11 cellular contexts compared by ENCODE assay signal in the genomic region with DNA sequence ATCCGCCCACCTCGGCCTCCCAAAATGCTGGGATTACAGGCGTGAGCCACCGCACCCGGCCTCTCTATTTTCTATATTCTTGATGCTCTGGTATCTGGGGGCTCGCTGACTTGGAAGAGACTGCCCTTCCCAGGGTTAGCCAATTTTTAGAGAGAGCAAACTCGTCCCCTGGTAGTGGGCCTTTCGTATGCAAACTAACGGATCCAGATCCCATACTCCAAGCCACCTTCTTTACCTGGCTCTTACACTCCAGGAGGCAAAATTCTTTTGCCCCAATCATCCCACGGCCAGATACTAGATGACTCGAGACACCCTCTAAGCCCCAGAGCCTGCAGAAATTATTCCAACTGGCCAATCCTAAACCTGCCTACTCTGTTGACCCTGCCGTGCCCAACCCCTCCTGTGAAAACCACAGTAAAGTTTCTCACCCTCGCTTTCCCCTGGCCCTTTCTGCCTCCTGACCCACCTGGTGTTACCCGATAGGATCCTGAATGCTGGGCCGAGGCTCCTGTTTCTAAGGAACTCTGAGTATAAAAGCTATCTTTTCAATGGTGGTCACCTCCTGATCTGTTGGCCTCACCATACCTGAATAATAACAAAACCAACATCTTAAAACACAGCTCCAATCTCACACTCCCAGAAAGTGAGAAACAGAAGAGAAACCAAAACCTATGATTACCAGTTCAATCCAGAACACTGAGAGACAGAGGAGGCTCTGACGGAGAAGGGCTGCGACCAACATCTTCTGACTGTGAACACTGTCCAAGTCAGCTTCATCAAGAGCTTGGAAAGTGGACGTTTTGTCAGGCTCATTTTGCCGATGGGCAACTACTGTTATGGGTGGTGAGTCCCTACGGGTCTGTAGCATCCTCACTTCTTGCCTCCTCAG. TPM values are rescaled to one million over a fixed set of nuclear protein-coding genes. Genes with fewer than 3 reads are reported as not detected.
DNase-seq lines count a peak whose midpoint lies in the region; ATAC-seq, FAIRE-seq and TF ChIP-seq lines count a peak whose summit lies in the region.
"Had no signal": no experiment of that assay in that cellular context is flagged by ENCODE, and none has a peak within 500 bp of the region (broad histone marks: within the 10 kb centered on the region; RNA-seq: fewer than 3 reads in every experiment).

No MANE protein-coding gene starts in this region.

- TF ChIP-seq POLR2A in GM18505 (IDR thresholded peaks at IDR 0.05; ENCODE audit: borderline replicate concordance, extremely low read depth, insufficient read depth, insufficient read length) (peak; percentile 42), GM12878 (IDR thresholded peaks at IDR 0.05; ENCODE audit: low read depth, low read length) (peak; percentile 59), esophagus muscularis mucosa (IDR thresholded peaks at IDR 0.05; ENCODE audit: low read depth) (no peak)

- WGBS in GM12878 (ENCODE audit: insufficient coverage, insufficient replicate concordance, low lambda C conversion rate, missing lambda C conversion rate) = 66% methylated on average over 20 of the region's 20 CpGs
- WGBS in heart right ventricle, 2 donors = 96 to 97% methylated on average over 18 to 20 of the region's 20 CpGs
- 97% methylated on average over 20 of the region's 20 CpGs for WGBS in esophagus muscularis mucosa

- peak; percentile 56 for DNase-seq in GM12878 (ENCODE audit: low read depth, low spot score)
- no peak for DNase-seq in cortex of kidney (lab: John Stamatoyannopoulos, UW)
- DNase-seq in heart right ventricle = no peak
- no peak for DNase-seq in esophagus muscularis mucosa (ENCODE audit: extremely low spot score)
- no peak for DNase-seq in HT-29 (ENCODE audit: low spot score)
- DNase-seq: left cardiac atrium had no signal

- H3K9me3 ChIP-seq in GM12878 (replicated peaks; ENCODE audit: control insufficient read depth, insufficient read depth, low read length) (no peaks in the 10 kb centered on the region; the same call in 2 of the 3 replicates), heart right ventricle (peaks cover 0 to 9% (median 0%) of the 10 kb centered on the region in 11 donors), esophagus muscularis mucosa (no peaks in the 10 kb centered on the region)
- H3K9me3 ChIP-seq: BLaER1 had no signal

- in situ Hi-C loops in GM12878 (cut with MboI) = no loop called here

- H3K27ac ChIP-seq in GM12878 (ENCODE audit: control insufficient read depth, insufficient read depth) = peak overlapping the region; percentile 60
- H3K27ac ChIP-seq in heart right ventricle = no peak overlapping the region
- no peak overlapping the region for H3K27ac ChIP-seq in esophagus muscularis mucosa (replicated peaks in 1 of 4)
- H3K27ac ChIP-seq: BLaER1 had no signal

- TF ChIP-seq CTCF in GM12878 (IDR thresholded peaks at IDR 0.05 in 2 of 3, conservative IDR thresholded peaks at IDR 0.05 in 1 of 3; ENCODE audit: control insufficient read depth in 2 of 3, extremely low read depth in 1 of 3, insufficient read depth in 1 of 3, low read depth in 3 of 3, low read length in 3 of 3) (no peak), heart right ventricle (IDR thresholded peaks at IDR 0.05) (no peak), esophagus muscularis mucosa (IDR thresholded peaks at IDR 0.05) (no peak)

- H4K20me1 ChIP-seq in GM12878 (ENCODE audit: control insufficient read depth, insufficient read depth) = no peaks in the 10 kb centered on the region
- H4K20me1 ChIP-seq: BLaER1 had no signal

- TF ChIP-seq EP300 in GM12878 (IDR thresholded peaks at IDR 0.05; ENCODE audit: borderline replicate concordance in 1 of 2, control insufficient read depth in 1 of 2, low read depth in 2 of 2, low read length in 2 of 2) (no peak), esophagus muscularis mucosa (IDR thresholded peaks at IDR 0.05) (no peak)

- TF ChIP-seq RAD21 in GM12878 (IDR thresholded peaks at IDR 0.05; ENCODE audit: insufficient read depth, low read depth, low read length) = no peak

- FAIRE-seq in GM12878 (lab: Jason Lieb, UNC) = peak; percentile 95

- H3K4me1 ChIP-seq in GM12878 (ENCODE audit: control insufficient read depth, insufficient read depth, low read length) = peaks cover 8% of the 10 kb centered on the region
- no peaks in the 10 kb centered on the region for H3K4me1 ChIP-seq in heart right ventricle
- H3K4me1 ChIP-seq in esophagus muscularis mucosa = no peaks in the 10 kb centered on the region
- H3K4me1 ChIP-seq: BLaER1 had no signal

- H3K9ac ChIP-seq in GM12878 (ENCODE audit: control insufficient read depth, insufficient read depth, low read length) = peak overlapping the region; percentile 45; the same call in 1 of the 2 replicates
- H3K9ac ChIP-seq: BLaER1 had no signal

- RAD21 ChIA-PET in GM12878 (lab: Charles Lee; ENCODE audit: unreplicated experiment) = no interaction called here

- no peaks in the 10 kb centered on the region for H3K79me2 ChIP-seq in GM12878 (ENCODE audit: control insufficient read depth, insufficient read depth, low read length)

- CTCF ChIA-PET in GM12878 (lab: Yijun Ruan, JAX) = interaction anchor here (0.8 to 1.1 kb wide), 3 partner anchors 16 to 312 kb away, joined by 3 to 5 read pairs (median 3); no protein-coding TSS in a partner anchor

- POLR2A ChIA-PET in GM12878 (lab: Charles Lee) = no interaction called here

- H2AFZ ChIP-seq in GM12878 (ENCODE audit: control insufficient read depth, low read depth, low read length) = peak overlapping the region; percentile 80

- peak overlapping the region; percentile 24; the same call in 1 of the 2 replicates for H3K4me3 ChIP-seq in GM12878
- no peak overlapping the region for H3K4me3 ChIP-seq in heart right ventricle
- no peak overlapping the region for H3K4me3 ChIP-seq in esophagus muscularis mucosa
- H3K4me3 ChIP-seq: BLaER1 had no signal

- ATAC-seq in GM18505 (IDR thresholded peaks at IDR 0.05; ENCODE audit: unreplicated experiment) = peak; percentile 93
- peak; percentile 80 for ATAC-seq in GM21423 (IDR thresholded peaks at IDR 0.05; ENCODE audit: unreplicated experiment)
- ATAC-seq in HG03095 (IDR thresholded peaks at IDR 0.05; ENCODE audit: unreplicated experiment) = peak; percentile 93
- peak; percentile 93 for ATAC-seq in GM12878
- ATAC-seq in heart right ventricle = no peak
- ATAC-seq: left cardiac atrium, SK-N-SH treated with all-trans-retinoic acid at 6 μM for 48 hours had no signal

- no TSS peak for BruUV-seq in GM12878 (replicated peaks; lab: Mats Ljungman, UMichigan)

- H3K36me3 ChIP-seq in GM12878 (ENCODE audit: control insufficient read depth in 2 of 2, insufficient read depth in 2 of 2, low read length in 1 of 2) = no peaks in the 10 kb centered on the region
- no peaks in the 10 kb centered on the region for H3K36me3 ChIP-seq in heart right ventricle
- H3K36me3 ChIP-seq in esophagus muscularis mucosa = no peaks in the 10 kb centered on the region
- H3K36me3 ChIP-seq: BLaER1 had no signal

- SMC1A ChIA-PET in GM12878 (lab: Charles Lee; ENCODE audit: uncharacterized antibody, unreplicated experiment) = interaction anchor here (0.7 kb wide), 2 partner anchors 233 to 264 kb away, joined by 3 read pairs; no protein-coding TSS in a partner anchor

- H3K27me3 ChIP-seq in GM12878 (replicated peaks in 1 of 2; ENCODE audit: control insufficient read depth in 2 of 2, insufficient read depth in 2 of 2, low read length in 1 of 2) (no peaks in the 10 kb centered on the region), heart right ventricle (no peaks in the 10 kb centered on the region), esophagus muscularis mucosa (no peaks in the 10 kb centered on the region)
- H3K27me3 ChIP-seq: BLaER1 had no signal

- peak overlapping the region; percentile 46 for H3K4me2 ChIP-seq in GM12878 (ENCODE audit: control insufficient read depth, insufficient read depth)
- H3K4me2 ChIP-seq: BLaER1 had no signal

- intact Hi-C loops in GM12878 (cut with micrococcal nuclease; ENCODE audit: unreplicated experiment) = no loop called here
- intact Hi-C loops in heart right ventricle (cut with DNase I) = no loop called here
- intact Hi-C loops in esophagus muscularis mucosa (cut with DNase I) = no loop called here

TF ChIP-seq in GM12878, 131 proteins besides CTCF, POLR2A, EP300 and RAD21:
- TF ChIP-seq MTA3 (IDR thresholded peaks at IDR 0.05; ENCODE audit: borderline replicate concordance, low read length) = no peak
- TF ChIP-seq CREB1 (IDR thresholded peaks at IDR 0.05; ENCODE audit: low read depth) = peak; percentile 87
- peak; percentile 86; the same call in 1 of the 2 replicates for TF ChIP-seq CREM (IDR thresholded peaks at IDR 0.05; ENCODE audit: low read depth)
- peak; percentile 52; the same call in 1 of the 2 replicates for TF ChIP-seq IRF4 (IDR thresholded peaks at IDR 0.05; ENCODE audit: low read depth, low read length)
- TF ChIP-seq RUNX3 (IDR thresholded peaks at IDR 0.05; ENCODE audit: low read length) = 0 out of 2 replicates have a peak, but pooled peaks have one; percentile 31
TF ChIP-seq in GM12878: peak in this region for 4.

RNA-seq across cellular contexts. Expression of a gene that starts 57.6 kb away (rescaled TPM):
- total RNA-seq in GM12878 (2013; cell fraction: nucleolus; rRNA removed) = 14.2 and 16.9 TPM in 2 replicates
- total RNA-seq in GM12878 (2014; rRNA removed) = 0.90 and 2.1 TPM in 2 replicates
- total RNA-seq in GM12878 (2014; rRNA removed; fragmentation: Illumina TruSeq; extraction: Trizol) = 1.6 and 2.3 TPM in 2 replicates
- 1.4 and 1.9 TPM in 2 replicates for total RNA-seq in GM12878 (2021)
- polyA plus RNA-seq in GM12878 (2011; ENCODE audit: low read depth) = 1.4 TPM
- polyA plus RNA-seq in GM12878 (2011; rRNA removed) = 2.1 and 2.3 TPM in 2 replicates
- 3.0 and 3.8 TPM in 2 replicates for polyA plus RNA-seq in GM12878 (2011; cell fraction: cytosol; rRNA removed)
- polyA plus RNA-seq in GM12878 (2011; cell fraction: nucleus; rRNA removed) = 1.5 and 1.7 TPM in 2 replicates
- 1.8 and 2.1 TPM in 2 replicates for polyA plus RNA-seq in GM12878 (2012)
- polyA plus RNA-seq in GM12878 (2014; fragmentation: Illumina TruSeq; extraction: Trizol) = 3.4 and 4.2 TPM in 2 replicates
- polyA plus RNA-seq in GM12878 (2014; fragmentation: Nextera tagmentation; extraction: Ambion mirVana) = 1 to 10 TPM in 1 of 2 experiments, under 1 TPM in 1; 0.44 to 1.3 TPM
- 1.6 and 1.9 TPM in 2 replicates for polyA plus RNA-seq in GM12878 (2014; rRNA removed)
- polyA plus RNA-seq in GM12878 (2016; fragmentation: Nextera tagmentation; extraction: Ambion mirVana) = under 1 TPM; 0.63 to 0.84 TPM
- polyA minus RNA-seq in GM12878 (2011; rRNA and poly(A)+ RNA removed) = 4.6 and 5.0 TPM in 2 replicates
- polyA minus RNA-seq in GM12878 (2011; cell fraction: cytosol; rRNA and poly(A)+ RNA removed) = 0.73 and 1.9 TPM in 2 replicates
- 0.77 and 0.85 TPM in 2 replicates for polyA minus RNA-seq in GM12878 (2011; cell fraction: nucleus; rRNA and poly(A)+ RNA removed)
- total RNA-seq in heart right ventricle = 10 to 100 TPM; 53.4 to 71.4 (median 66.8) TPM
- 10 to 100 TPM; 13.8 to 26.0 TPM for polyA plus RNA-seq in heart right ventricle
- total RNA-seq in esophagus muscularis mucosa = 100 to 1,000 TPM in 1 of 4 donors, 10 to 100 TPM in 3; 62.3 to 121 (median 64.7) TPM
- total RNA-seq in HT-29 (2014; rRNA removed; shearing (Covaris generic)) = 7.4 and 8.1 TPM in 2 replicates

Comparison
In these comparisons a context has a peak if more than half of its experiments do, and no peak if none do; other contexts are left out.
1. ATAC-seq: peak in GM18505 (single experiment), GM21423 (single experiment), HG03095 (single experiment) and GM12878 (single experiment); none in heart right ventricle (0 of 8).